Comparison of ENCODE assay signal across 1 cellular context in the genomic region with DNA sequence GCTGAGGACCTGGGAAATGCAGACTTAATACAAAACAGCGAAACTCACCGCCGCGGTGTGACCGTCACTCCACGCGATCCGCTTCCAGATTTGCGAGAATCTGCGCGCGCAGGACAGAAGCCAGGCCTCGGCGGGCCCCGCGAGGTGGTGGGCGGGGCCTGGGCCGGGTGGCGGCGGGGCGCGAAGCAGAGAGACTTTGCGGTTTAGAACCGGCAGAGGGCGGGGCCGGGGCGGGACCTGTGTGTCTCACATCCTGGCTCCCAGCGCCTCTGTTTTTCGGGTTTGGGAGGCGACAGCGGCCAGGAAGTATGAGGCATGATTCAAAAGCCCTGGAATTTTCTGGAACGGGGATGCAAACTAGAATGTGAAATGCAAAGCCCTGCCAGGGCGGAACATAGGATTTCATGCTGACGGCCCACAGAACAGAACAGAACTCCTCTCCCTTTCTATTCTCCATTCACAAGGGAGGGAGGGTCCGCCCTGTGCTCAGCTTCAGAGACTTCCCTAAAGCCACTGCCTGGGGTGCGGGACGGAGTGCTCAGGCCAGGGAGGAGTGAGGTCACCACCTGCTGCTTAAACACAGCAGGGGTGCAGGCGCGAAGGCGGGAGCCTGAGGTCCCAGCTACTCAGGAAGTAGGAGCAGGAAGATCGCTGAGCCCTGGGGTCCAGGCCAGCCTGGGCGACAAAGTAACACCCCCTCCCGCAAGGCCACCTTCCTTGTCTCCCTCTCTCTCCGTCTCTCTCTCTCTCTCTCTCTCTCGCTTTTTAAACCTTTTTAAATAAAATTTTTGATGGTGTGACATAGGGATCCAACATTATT.
TF ChIP-seq lines count a peak whose summit lies in the region.

No MANE protein-coding gene starts in this region.

TF ChIP-seq in HEK293, 187 proteins besides CTCF, POLR2A, EP300 and RAD21 (continued from another document and continues in another):
- TF ChIP-seq, protein P1, sequence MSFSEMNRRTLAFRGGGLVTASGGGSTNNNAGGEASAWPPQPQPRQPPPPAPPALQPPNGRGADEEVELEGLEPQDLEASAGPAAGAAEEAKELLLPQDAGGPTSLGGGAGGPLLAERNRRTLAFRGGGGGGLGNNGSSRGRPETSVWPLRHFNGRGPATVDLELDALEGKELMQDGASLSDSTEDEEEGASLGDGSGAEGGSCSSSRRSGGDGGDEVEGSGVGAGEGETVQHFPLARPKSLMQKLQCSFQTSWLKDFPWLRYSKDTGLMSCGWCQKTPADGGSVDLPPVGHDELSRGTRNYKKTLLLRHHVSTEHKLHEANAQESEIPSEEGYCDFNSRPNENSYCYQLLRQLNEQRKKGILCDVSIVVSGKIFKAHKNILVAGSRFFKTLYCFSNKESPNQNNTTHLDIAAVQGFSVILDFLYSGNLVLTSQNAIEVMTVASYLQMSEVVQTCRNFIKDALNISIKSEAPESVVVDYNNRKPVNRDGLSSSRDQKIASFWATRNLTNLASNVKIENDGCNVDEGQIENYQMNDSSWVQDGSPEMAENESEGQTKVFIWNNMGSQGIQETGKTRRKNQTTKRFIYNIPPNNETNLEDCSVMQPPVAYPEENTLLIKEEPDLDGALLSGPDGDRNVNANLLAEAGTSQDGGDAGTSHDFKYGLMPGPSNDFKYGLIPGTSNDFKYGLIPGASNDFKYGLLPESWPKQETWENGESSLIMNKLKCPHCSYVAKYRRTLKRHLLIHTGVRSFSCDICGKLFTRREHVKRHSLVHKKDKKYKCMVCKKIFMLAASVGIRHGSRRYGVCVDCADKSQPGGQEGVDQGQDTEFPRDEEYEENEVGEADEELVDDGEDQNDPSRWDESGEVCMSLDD (tag by site-specific recombination; IDR thresholded peaks at IDR 0.05), result no peak
- no peak for TF ChIP-seq ZNF571 (tag by site-specific recombination; IDR thresholded peaks at IDR 0.05)
- no peak for TF ChIP-seq ZNF48 (tag by site-specific recombination; IDR thresholded peaks at IDR 0.05)
- TF ChIP-seq, protein P2, sequence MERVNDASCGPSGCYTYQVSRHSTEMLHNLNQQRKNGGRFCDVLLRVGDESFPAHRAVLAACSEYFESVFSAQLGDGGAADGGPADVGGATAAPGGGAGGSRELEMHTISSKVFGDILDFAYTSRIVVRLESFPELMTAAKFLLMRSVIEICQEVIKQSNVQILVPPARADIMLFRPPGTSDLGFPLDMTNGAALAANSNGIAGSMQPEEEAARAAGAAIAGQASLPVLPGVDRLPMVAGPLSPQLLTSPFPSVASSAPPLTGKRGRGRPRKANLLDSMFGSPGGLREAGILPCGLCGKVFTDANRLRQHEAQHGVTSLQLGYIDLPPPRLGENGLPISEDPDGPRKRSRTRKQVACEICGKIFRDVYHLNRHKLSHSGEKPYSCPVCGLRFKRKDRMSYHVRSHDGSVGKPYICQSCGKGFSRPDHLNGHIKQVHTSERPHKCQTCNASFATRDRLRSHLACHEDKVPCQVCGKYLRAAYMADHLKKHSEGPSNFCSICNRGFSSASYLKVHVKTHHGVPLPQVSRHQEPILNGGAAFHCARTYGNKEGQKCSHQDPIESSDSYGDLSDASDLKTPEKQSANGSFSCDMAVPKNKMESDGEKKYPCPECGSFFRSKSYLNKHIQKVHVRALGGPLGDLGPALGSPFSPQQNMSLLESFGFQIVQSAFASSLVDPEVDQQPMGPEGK (tag by site-specific recombination; IDR thresholded peaks at IDR 0.05), result no peak
- TF ChIP-seq ZNF664 (tag by site-specific recombination; IDR thresholded peaks at IDR 0.05), result no peak
- no peak for TF ChIP-seq IKZF3 (tag by site-specific recombination; IDR thresholded peaks at IDR 0.05)
- TF ChIP-seq ZNF560 (tag by site-specific recombination; IDR thresholded peaks at IDR 0.05; ENCODE audit: borderline replicate concordance), result no peak
- no peak for TF ChIP-seq ZNF544 (tag by site-specific recombination; IDR thresholded peaks at IDR 0.05)
- no peak for TF ChIP-seq ZSCAN16 (tag by site-specific recombination; IDR thresholded peaks at IDR 0.05)
- peak; percentile 12; the same call in 1 of the 2 replicates for TF ChIP-seq SP7 (tag by site-specific recombination; IDR thresholded peaks at IDR 0.05)
- TF ChIP-seq ZNF626 (tag by site-specific recombination; IDR thresholded peaks at IDR 0.05), result no peak
- TF ChIP-seq KLF9 (tag by site-specific recombination; IDR thresholded peaks at IDR 0.05; ENCODE audit: low read depth), result peak; percentile 74
- no peak for TF ChIP-seq ZNF670 (tag by site-specific recombination; IDR thresholded peaks at IDR 0.05; ENCODE audit: low read depth)
- TF ChIP-seq ZXDB (tag by site-specific recombination; IDR thresholded peaks at IDR 0.05), result no peak
- no peak for TF ChIP-seq ZNF530 (tag by site-specific recombination; IDR thresholded peaks at IDR 0.05; ENCODE audit: low read depth)
- no peak for TF ChIP-seq ZNF701 (tag by site-specific recombination; IDR thresholded peaks at IDR 0.05)
- TF ChIP-seq, protein P3, sequence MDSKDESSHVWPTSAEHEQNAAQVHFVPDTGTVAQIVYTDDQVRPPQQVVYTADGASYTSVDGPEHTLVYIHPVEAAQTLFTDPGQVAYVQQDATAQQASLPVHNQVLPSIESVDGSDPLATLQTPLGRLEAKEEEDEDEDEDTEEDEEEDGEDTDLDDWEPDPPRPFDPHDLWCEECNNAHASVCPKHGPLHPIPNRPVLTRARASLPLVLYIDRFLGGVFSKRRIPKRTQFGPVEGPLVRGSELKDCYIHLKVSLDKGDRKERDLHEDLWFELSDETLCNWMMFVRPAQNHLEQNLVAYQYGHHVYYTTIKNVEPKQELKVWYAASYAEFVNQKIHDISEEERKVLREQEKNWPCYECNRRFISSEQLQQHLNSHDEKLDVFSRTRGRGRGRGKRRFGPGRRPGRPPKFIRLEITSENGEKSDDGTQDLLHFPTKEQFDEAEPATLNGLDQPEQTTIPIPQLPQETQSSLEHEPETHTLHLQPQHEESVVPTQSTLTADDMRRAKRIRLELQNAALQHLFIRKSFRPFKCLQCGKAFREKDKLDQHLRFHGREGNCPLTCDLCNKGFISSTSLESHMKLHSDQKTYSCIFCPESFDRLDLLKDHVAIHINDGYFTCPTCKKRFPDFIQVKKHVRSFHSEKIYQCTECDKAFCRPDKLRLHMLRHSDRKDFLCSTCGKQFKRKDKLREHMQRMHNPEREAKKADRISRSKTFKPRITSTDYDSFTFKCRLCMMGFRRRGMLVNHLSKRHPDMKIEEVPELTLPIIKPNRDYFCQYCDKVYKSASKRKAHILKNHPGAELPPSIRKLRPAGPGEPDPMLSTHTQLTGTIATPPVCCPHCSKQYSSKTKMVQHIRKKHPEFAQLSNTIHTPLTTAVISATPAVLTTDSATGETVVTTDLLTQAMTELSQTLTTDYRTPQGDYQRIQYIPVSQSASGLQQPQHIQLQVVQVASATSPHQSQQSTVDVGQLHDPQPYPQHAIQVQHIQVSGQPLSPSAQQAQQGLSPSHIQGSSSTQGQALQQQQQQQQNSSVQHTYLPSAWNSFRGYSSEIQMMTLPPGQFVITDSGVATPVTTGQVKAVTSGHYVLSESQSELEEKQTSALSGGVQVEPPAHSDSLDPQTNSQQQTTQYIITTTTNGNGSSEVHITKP (tag by site-specific recombination; IDR thresholded peaks at IDR 0.05), result no peak
- no peak for TF ChIP-seq ZNF843 (tag by site-specific recombination; IDR thresholded peaks at IDR 0.05)
- no peak for TF ChIP-seq ZFP41 (tag by site-specific recombination; IDR thresholded peaks at IDR 0.05; ENCODE audit: borderline replicate concordance)
- TF ChIP-seq ZNF223 (tag by site-specific recombination; IDR thresholded peaks at IDR 0.05), result no peak
- TF ChIP-seq KLF10 (tag by site-specific recombination; IDR thresholded peaks at IDR 0.05), result peak; percentile 68
- no peak for TF ChIP-seq ZNF311 (tag by site-specific recombination; IDR thresholded peaks at IDR 0.05; ENCODE audit: borderline replicate concordance)
- no peak for TF ChIP-seq ZBTB1 (tag by site-specific recombination; IDR thresholded peaks at IDR 0.05)
- TF ChIP-seq ZNF24 (tag by site-specific recombination; IDR thresholded peaks at IDR 0.05), result no peak
- no peak for TF ChIP-seq GLIS1 (tag by site-specific recombination; IDR thresholded peaks at IDR 0.05)
- TF ChIP-seq TCF7L2 (IDR thresholded peaks at IDR 0.05; ENCODE audit: borderline replicate concordance, low read depth, low read length), result no peak
- TF ChIP-seq ZNF529 (tag by site-specific recombination; IDR thresholded peaks at IDR 0.05; ENCODE audit: insufficient replicate concordance), result no peak
- TF ChIP-seq ZNF776 (tag by site-specific recombination; IDR thresholded peaks at IDR 0.05; ENCODE audit: borderline replicate concordance), result no peak
- TF ChIP-seq, protein P4, sequence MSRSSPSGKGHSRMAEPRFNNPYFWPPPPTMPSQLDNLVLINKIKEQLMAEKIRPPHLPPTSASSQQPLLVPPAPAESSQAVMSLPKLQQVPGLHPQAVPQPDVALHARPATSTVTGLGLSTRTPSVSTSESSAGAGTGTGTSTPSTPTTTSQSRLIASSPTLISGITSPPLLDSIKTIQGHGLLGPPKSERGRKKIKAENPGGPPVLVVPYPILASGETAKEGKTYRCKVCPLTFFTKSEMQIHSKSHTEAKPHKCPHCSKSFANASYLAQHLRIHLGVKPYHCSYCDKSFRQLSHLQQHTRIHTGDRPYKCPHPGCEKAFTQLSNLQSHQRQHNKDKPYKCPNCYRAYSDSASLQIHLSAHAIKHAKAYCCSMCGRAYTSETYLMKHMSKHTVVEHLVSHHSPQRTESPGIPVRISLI (tag by site-specific recombination; IDR thresholded peaks at IDR 0.05), result no peak
- TF ChIP-seq ZNF433 (tag by site-specific recombination; IDR thresholded peaks at IDR 0.05; ENCODE audit: low read depth), result no peak
- no peak for TF ChIP-seq ZNF155 (tag by site-specific recombination; IDR thresholded peaks at IDR 0.05)
- no peak for TF ChIP-seq ZNF621 (tag by site-specific recombination; IDR thresholded peaks at IDR 0.05)
- no peak for TF ChIP-seq ZNF747 (tag by site-specific recombination; IDR thresholded peaks at IDR 0.05)
- no peak for TF ChIP-seq ZNF549 (tag by site-specific recombination; IDR thresholded peaks at IDR 0.05)
- TF ChIP-seq, protein P5, sequence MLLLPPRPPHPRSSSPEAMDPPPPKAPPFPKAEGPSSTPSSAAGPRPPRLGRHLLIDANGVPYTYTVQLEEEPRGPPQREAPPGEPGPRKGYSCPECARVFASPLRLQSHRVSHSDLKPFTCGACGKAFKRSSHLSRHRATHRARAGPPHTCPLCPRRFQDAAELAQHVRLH (tag by site-specific recombination; IDR thresholded peaks at IDR 0.05), result no peak
- TF ChIP-seq, protein P6, sequence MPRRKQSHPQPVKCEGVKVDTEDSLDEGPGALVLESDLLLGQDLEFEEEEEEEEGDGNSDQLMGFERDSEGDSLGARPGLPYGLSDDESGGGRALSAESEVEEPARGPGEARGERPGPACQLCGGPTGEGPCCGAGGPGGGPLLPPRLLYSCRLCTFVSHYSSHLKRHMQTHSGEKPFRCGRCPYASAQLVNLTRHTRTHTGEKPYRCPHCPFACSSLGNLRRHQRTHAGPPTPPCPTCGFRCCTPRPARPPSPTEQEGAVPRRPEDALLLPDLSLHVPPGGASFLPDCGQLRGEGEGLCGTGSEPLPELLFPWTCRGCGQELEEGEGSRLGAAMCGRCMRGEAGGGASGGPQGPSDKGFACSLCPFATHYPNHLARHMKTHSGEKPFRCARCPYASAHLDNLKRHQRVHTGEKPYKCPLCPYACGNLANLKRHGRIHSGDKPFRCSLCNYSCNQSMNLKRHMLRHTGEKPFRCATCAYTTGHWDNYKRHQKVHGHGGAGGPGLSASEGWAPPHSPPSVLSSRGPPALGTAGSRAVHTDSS (tag by site-specific recombination; IDR thresholded peaks at IDR 0.05), result no peak
- TF ChIP-seq, protein P7, sequence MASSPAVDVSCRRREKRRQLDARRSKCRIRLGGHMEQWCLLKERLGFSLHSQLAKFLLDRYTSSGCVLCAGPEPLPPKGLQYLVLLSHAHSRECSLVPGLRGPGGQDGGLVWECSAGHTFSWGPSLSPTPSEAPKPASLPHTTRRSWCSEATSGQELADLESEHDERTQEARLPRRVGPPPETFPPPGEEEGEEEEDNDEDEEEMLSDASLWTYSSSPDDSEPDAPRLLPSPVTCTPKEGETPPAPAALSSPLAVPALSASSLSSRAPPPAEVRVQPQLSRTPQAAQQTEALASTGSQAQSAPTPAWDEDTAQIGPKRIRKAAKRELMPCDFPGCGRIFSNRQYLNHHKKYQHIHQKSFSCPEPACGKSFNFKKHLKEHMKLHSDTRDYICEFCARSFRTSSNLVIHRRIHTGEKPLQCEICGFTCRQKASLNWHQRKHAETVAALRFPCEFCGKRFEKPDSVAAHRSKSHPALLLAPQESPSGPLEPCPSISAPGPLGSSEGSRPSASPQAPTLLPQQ (tag by site-specific recombination; IDR thresholded peaks at IDR 0.05), result peak; percentile 51; the same call in 1 of the 2 replicates
- TF ChIP-seq ZNF324 (tag by site-specific recombination; IDR thresholded peaks at IDR 0.05), result no peak
- peak; percentile 50 for TF ChIP-seq ZNF335 (tag by site-specific recombination; conservative IDR thresholded peaks at IDR 0.05)
- no peak for TF ChIP-seq ZFP3 (tag by site-specific recombination; IDR thresholded peaks at IDR 0.05; ENCODE audit: low read depth)
- TF ChIP-seq, protein P8, sequence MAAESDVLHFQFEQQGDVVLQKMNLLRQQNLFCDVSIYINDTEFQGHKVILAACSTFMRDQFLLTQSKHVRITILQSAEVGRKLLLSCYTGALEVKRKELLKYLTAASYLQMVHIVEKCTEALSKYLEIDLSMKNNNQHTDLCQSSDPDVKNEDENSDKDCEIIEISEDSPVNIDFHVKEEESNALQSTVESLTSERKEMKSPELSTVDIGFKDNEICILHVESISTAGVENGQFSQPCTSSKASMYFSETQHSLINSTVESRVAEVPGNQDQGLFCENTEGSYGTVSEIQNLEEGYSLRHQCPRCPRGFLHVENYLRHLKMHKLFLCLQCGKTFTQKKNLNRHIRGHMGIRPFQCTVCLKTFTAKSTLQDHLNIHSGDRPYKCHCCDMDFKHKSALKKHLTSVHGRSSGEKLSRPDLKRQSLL (tag by site-specific recombination; IDR thresholded peaks at IDR 0.05), result no peak
- TF ChIP-seq ZNF175 (tag by site-specific recombination; IDR thresholded peaks at IDR 0.05), result no peak
- no peak for TF ChIP-seq OVOL3 (tag by site-specific recombination; IDR thresholded peaks at IDR 0.05)
- no peak for TF ChIP-seq ZNF341 (tag by site-specific recombination; IDR thresholded peaks at IDR 0.05; ENCODE audit: low read depth)
- no peak for TF ChIP-seq ZNF248 (tag by site-specific recombination; IDR thresholded peaks at IDR 0.05)
- TF ChIP-seq, protein P9, sequence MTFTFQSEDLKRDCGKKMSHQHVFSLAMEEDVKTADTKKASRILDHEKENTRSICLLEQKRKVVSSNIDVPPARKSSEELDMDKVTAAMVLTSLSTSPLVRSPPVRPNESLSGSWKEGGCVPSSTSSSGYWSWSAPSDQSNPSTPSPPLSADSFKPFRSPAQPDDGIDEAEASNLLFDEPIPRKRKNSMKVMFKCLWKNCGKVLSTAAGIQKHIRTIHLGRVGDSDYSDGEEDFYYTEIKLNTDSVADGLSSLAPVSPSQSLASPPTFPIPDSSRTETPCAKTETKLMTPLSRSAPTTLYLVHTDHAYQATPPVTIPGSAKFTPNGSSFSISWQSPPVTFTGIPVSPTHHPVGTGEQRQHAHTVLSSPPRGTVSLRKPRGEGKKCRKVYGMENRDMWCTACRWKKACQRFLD (tag by site-specific recombination; IDR thresholded peaks at IDR 0.05), result no peak
- TF ChIP-seq ZNF114 (tag by site-specific recombination; IDR thresholded peaks at IDR 0.05), result no peak
- TF ChIP-seq GFI1B (tag by site-specific recombination; IDR thresholded peaks at IDR 0.05), result no peak
- TF ChIP-seq ZNF214 (tag by site-specific recombination; IDR thresholded peaks at IDR 0.05; ENCODE audit: borderline replicate concordance), result no peak
- no peak for TF ChIP-seq ZNF777 (tag by site-specific recombination; IDR thresholded peaks at IDR 0.05; ENCODE audit: borderline replicate concordance)
